Comparison of ENCODE assay signal across 8 cellular contexts in genomic region chr15:41501961-41502786, GRCh38. TPM values are rescaled to one million over a fixed set of nuclear protein-coding genes. Genes with fewer than 3 reads are reported as not detected.
DNase-seq lines count a peak whose midpoint lies in the region; ATAC-seq, FAIRE-seq and TF ChIP-seq lines count a peak whose summit lies in the region.

No MANE protein-coding gene starts in this region.

- H3K9me3 ChIP-seq in CD4-positive, CD25-positive, alpha-beta regulatory T cell (ENCODE audit: control insufficient read depth in 2 of 2, low read length in 2 of 2): no peaks in the 10 kb centered on the region
- H3K9me3 ChIP-seq in RWPE2 (ENCODE audit: severe bottlenecking): no peaks in the 10 kb centered on the region

- H3K4me3 ChIP-seq in CD4-positive, CD25-positive, alpha-beta regulatory T cell (ENCODE audit: low read depth, low read length): peak overlapping the region; percentile 37
- no peak overlapping the region for H3K4me3 ChIP-seq in RWPE2 (ENCODE audit: severe bottlenecking)
- peak overlapping the region; percentile 60 for H3K4me3 ChIP-seq in coronary artery
- H3K4me3 ChIP-seq in lower leg skin (ENCODE audit: low read depth, poor library complexity, severe bottlenecking): no peak overlapping the region

- H3K9me3 Mint-ChIP-seq in CD4-positive, CD25-positive, alpha-beta regulatory T cell: peaks cover 0 to 2% (median 0%) of the 10 kb centered on the region in 7 donors
- H3K9me3 Mint-ChIP-seq in nephron progenitor cell: no peaks in the 10 kb centered on the region

- DNase-seq in CD4-positive, CD25-positive, alpha-beta regulatory T cell: peak in 2 of 3 donors; percentile 38 to 66
- DNase-seq in RWPE2 (ENCODE audit: low spot score) (no peak), coronary artery (ENCODE audit: low spot score) (no peak), nephron progenitor cell (peak; percentile 29), foreskin melanocyte (no peak), HTR-8/SVneo (ENCODE audit: insufficient read length, low spot score) (no peak), lower leg skin (ENCODE audit: low spot score in 2 of 2) (no peak)

- intact Hi-C loops in lower leg skin (cut with DNase I; ENCODE audit: low total_unique reads): no loop called here

- peaks cover 74% of the 10 kb centered on the region for H3K27me3 Mint-ChIP-seq in CD4-positive, CD25-positive, alpha-beta regulatory T cell
- peaks cover 100% of the 10 kb centered on the region for H3K27me3 Mint-ChIP-seq in nephron progenitor cell (ENCODE audit: low read depth, poor library complexity)

- no peaks in the 10 kb centered on the region for H3K36me3 ChIP-seq in CD4-positive, CD25-positive, alpha-beta regulatory T cell (ENCODE audit: control insufficient read depth, insufficient read depth, low read length)
- no peaks in the 10 kb centered on the region for H3K36me3 ChIP-seq in RWPE2 (ENCODE audit: low read depth)

- TF ChIP-seq CTCF in RWPE2 (IDR thresholded peaks at IDR 0.05; ENCODE audit: poor library complexity, severe bottlenecking) (no peak), coronary artery (IDR thresholded peaks at IDR 0.05) (no peak), nephron progenitor cell (IDR thresholded peaks at IDR 0.05) (no peak), lower leg skin (IDR thresholded peaks at IDR 0.05) (no peak)

- peaks cover 12% of the 10 kb centered on the region for H3K27me3 ChIP-seq in CD4-positive, CD25-positive, alpha-beta regulatory T cell (ENCODE audit: control insufficient read depth, insufficient read depth, low read length)
- peaks cover 25% of the 10 kb centered on the region for H3K27me3 ChIP-seq in RWPE2 (ENCODE audit: insufficient read depth, poor library complexity, severe bottlenecking)

- H3K27ac Mint-ChIP-seq in CD4-positive, CD25-positive, alpha-beta regulatory T cell: peak overlapping the region in 1 of 3 donors; percentile 42
- no peak overlapping the region for H3K27ac Mint-ChIP-seq in nephron progenitor cell

- no peaks in the 10 kb centered on the region for H3K36me3 Mint-ChIP-seq in CD4-positive, CD25-positive, alpha-beta regulatory T cell
- H3K36me3 Mint-ChIP-seq in nephron progenitor cell (ENCODE audit: low read depth): no peaks in the 10 kb centered on the region

- TF ChIP-seq POLR2A in lower leg skin (IDR thresholded peaks at IDR 0.05): no peak

- H3K4me1 ChIP-seq in CD4-positive, CD25-positive, alpha-beta regulatory T cell (ENCODE audit: control insufficient read depth, insufficient read depth, low read length, poor library complexity, severe bottlenecking): peaks cover 22% of the 10 kb centered on the region
- no peaks in the 10 kb centered on the region for H3K4me1 ChIP-seq in RWPE2 (ENCODE audit: insufficient read depth, poor library complexity, severe bottlenecking)

- 2 to 5% methylated on average over 20 to 40 of the region's 59 CpGs for WGBS in lower leg skin, 2 donors

- peak; percentile 69 to 72 for ATAC-seq in CD4-positive, CD25-positive, alpha-beta regulatory T cell (ENCODE audit: low read depth in 2 of 2)
- ATAC-seq in RWPE2 (ENCODE audit: low read depth) (peak; percentile 1; the same call in 1 of the 3 replicates), GM18502 (IDR thresholded peaks at IDR 0.05; ENCODE audit: poor library complexity, unreplicated experiment) (no peak)

- no peak overlapping the region for H3K27ac ChIP-seq in CD4-positive, CD25-positive, alpha-beta regulatory T cell (ENCODE audit: insufficient read depth, low read length, poor library complexity, severe bottlenecking)
- no peak overlapping the region for H3K27ac ChIP-seq in RWPE2 (ENCODE audit: poor library complexity, severe bottlenecking)
- H3K27ac ChIP-seq in coronary artery: no peak overlapping the region

- H3K4me1 Mint-ChIP-seq in CD4-positive, CD25-positive, alpha-beta regulatory T cell: peaks cover 0 to 26% (median 7%) of the 10 kb centered on the region in 4 donors
- H3K4me1 Mint-ChIP-seq in nephron progenitor cell: peaks cover 12% of the 10 kb centered on the region

- H3K4me3 Mint-ChIP-seq in CD4-positive, CD25-positive, alpha-beta regulatory T cell: peak overlapping the region; percentile 71 to 84 (median 80)
- H3K4me3 Mint-ChIP-seq in nephron progenitor cell: peak overlapping the region; percentile 47

- no peak for FAIRE-seq in HTR-8/SVneo (lab: Jason Lieb, UNC)

RNA-seq across cellular contexts. Expression of gene ITPKA, which starts 8.5 kb away (rescaled TPM):
- not detected for total RNA-seq in CD4-positive, CD25-positive, alpha-beta regulatory T cell
- not detected for polyA plus RNA-seq in CD4-positive, CD25-positive, alpha-beta regulatory T cell
- 1 to 10 TPM in 2 of 4 donors, not detected in 2; 1.6 to 3.7 TPM for total RNA-seq in lower leg skin

RNA-seq across cellular contexts. Expression of gene LTK, which starts 11.5 kb away (rescaled TPM):
- 2.0 TPM for total RNA-seq in CD4-positive, CD25-positive, alpha-beta regulatory T cell
- under 1 TPM; 0.17 to 0.59 (median 0.38) TPM for polyA plus RNA-seq in CD4-positive, CD25-positive, alpha-beta regulatory T cell
- total RNA-seq in lower leg skin: under 1 TPM in 3 of 4 donors, not detected in 1; 0.46 to 0.54 (median 0.52) TPM

RNA-seq across cellular contexts. Expression of gene RPAP1, which starts 41.9 kb away (rescaled TPM):
- total RNA-seq in CD4-positive, CD25-positive, alpha-beta regulatory T cell: 29.5 TPM
- 1 to 10 TPM; 4.7 to 9.1 (median 8.1) TPM for polyA plus RNA-seq in CD4-positive, CD25-positive, alpha-beta regulatory T cell
- 10 to 100 TPM; 15.1 to 58.5 (median 41.0) TPM for total RNA-seq in lower leg skin

RNA-seq across cellular contexts. Expression of gene TYRO3, which starts 56.8 kb away (rescaled TPM):
- total RNA-seq in CD4-positive, CD25-positive, alpha-beta regulatory T cell: not detected
- polyA plus RNA-seq in CD4-positive, CD25-positive, alpha-beta regulatory T cell: under 1 TPM in 2 of 4 donors, not detected in 2; 0.16 to 0.82 TPM
- 10 to 100 TPM; 28.7 to 52.4 (median 29.8) TPM for total RNA-seq in lower leg skin

Comparison
In these comparisons a context has a peak if more than half of its experiments do, and no peak if none do; other contexts are left out.
1. DNase-seq: peak in CD4-positive, CD25-positive, alpha-beta regulatory T cell (2 of 3) and nephron progenitor cell (single experiment); none in RWPE2 (single experiment), coronary artery (single experiment), foreskin melanocyte (single experiment), HTR-8/SVneo (single experiment) and lower leg skin (0 of 2).
2. H3K4me3 ChIP-seq: peak in CD4-positive, CD25-positive, alpha-beta regulatory T cell (single experiment) and coronary artery (single experiment); none in RWPE2 (single experiment) and lower leg skin (single experiment).